8 cellular contexts compared by ENCODE assay signal in genomic region chr16:71421911-71422310, GRCh38. TPM values are rescaled to one million over a fixed set of nuclear protein-coding genes. Genes with fewer than 3 reads are reported as not detected.
DNase-seq lines count a peak whose midpoint lies in the region; ATAC-seq lines count a peak whose summit lies in the region.

No MANE protein-coding gene starts in this region.

- H3K9me3 Mint-ChIP-seq in activated CD4-positive, alpha-beta T cell treated with anti-CD3 and anti-CD28 coated beads, Interleukin-2, amount 10 ng/mL, durations not matched to agents 7 days and 5 days = no peaks in the 10 kb centered on the region

- no peak overlapping the region for H3K4me3 Mint-ChIP-seq in activated CD4-positive, alpha-beta T cell treated with anti-CD3 and anti-CD28 coated beads, Interleukin-2, amount 10 ng/mL, durations not matched to agents 7 days and 5 days

- DNase-seq in D341Med (ENCODE audit: low spot score) = peak; percentile 64
- DNase-seq in activated CD4-positive, alpha-beta T cell treated with anti-CD3 and anti-CD28 coated beads, Interleukin-2, amount 10 ng/mL, durations not matched to agents 7 days and 5 days = peak; percentile 40
- DNase-seq in kidney tubule cell (ENCODE audit: low spot score) = peak; percentile 20
- DNase-seq in NCI-H510A (lab: John Stamatoyannopoulos, UW) = no peak
- DNase-seq in GDM1 (lab: John Stamatoyannopoulos, UW) = no peak

- peaks cover 34% of the 10 kb centered on the region for H3K27me3 Mint-ChIP-seq in activated CD4-positive, alpha-beta T cell treated with anti-CD3 and anti-CD28 coated beads, Interleukin-2, amount 10 ng/mL, durations not matched to agents 7 days and 5 days

- no peaks in the 10 kb centered on the region for H3K4me1 Mint-ChIP-seq in activated CD4-positive, alpha-beta T cell treated with anti-CD3 and anti-CD28 coated beads, Interleukin-2, amount 10 ng/mL, durations not matched to agents 7 days and 5 days

- ATAC-seq in HG02798 (IDR thresholded peaks at IDR 0.05; ENCODE audit: poor library complexity, unreplicated experiment) (peak; percentile 47), GM19351 (IDR thresholded peaks at IDR 0.05; ENCODE audit: unreplicated experiment) (no peak), HG03196 (IDR thresholded peaks at IDR 0.05; ENCODE audit: unreplicated experiment) (no peak)

- H3K27ac Mint-ChIP-seq in activated CD4-positive, alpha-beta T cell treated with anti-CD3 and anti-CD28 coated beads, Interleukin-2, amount 10 ng/mL, durations not matched to agents 7 days and 5 days = no peak overlapping the region

- CTCF ChIA-PET in activated CD4-positive, alpha-beta T cell treated with anti-CD3 and anti-CD28 coated beads, Interleukin-2, amount 10 ng/mL, durations not matched to agents 7 days and 5 days (lab: Charles Lee) = interaction anchor here (0.7 to 1.1 kb wide), 3 partner anchors 9 to 68 kb away, joined by 3 to 5 read pairs (median 3); no protein-coding TSS in a partner anchor

- POLR2A ChIA-PET in activated CD4-positive, alpha-beta T cell treated with anti-CD3 and anti-CD28 coated beads, Interleukin-2, amount 10 ng/mL, durations not matched to agents 7 days and 5 days (lab: Charles Lee) = no interaction called here

- H3K36me3 Mint-ChIP-seq in activated CD4-positive, alpha-beta T cell treated with anti-CD3 and anti-CD28 coated beads, Interleukin-2, amount 10 ng/mL, durations not matched to agents 7 days and 5 days (ENCODE audit: low read depth) = no peaks in the 10 kb centered on the region

RNA-seq across cellular contexts. Expression of gene TLE7, which starts 19.9 kb away (rescaled TPM):
- total RNA-seq in activated CD4-positive, alpha-beta T cell treated with anti-CD3 and anti-CD28 coated beads, Interleukin-2, amount 10 ng/mL, durations not matched to agents 7 days and 5 days = not detected

RNA-seq across cellular contexts. Expression of gene ZNF23, which starts 40.1 kb away (rescaled TPM):
- total RNA-seq in activated CD4-positive, alpha-beta T cell treated with anti-CD3 and anti-CD28 coated beads, Interleukin-2, amount 10 ng/mL, durations not matched to agents 7 days and 5 days = 1 to 10 TPM; 7.0 to 7.1 TPM

Comparison
In these comparisons a context has a peak if more than half of its experiments do, and no peak if none do; other contexts are left out.
1. DNase-seq: peak in D341Med (single experiment), activated CD4-positive, alpha-beta T cell treated with anti-CD3 and anti-CD28 coated beads, Interleukin-2, amount 10 ng/mL, durations not matched to agents 7 days and 5 days (single experiment) and kidney tubule cell (single experiment); none in NCI-H510A (single experiment) and GDM1 (single experiment).